8 cellular contexts compared by ENCODE assay signal in genomic region chr17:44095647-44096496, GRCh38. TPM values are rescaled to one million over a fixed set of nuclear protein-coding genes. Genes with fewer than 3 reads are reported as not detected.
DNase-seq lines count a peak whose midpoint lies in the region; ATAC-seq and TF ChIP-seq lines count a peak whose summit lies in the region.

No MANE protein-coding gene starts in this region.

- H2AFZ ChIP-seq in HCT116 (ENCODE audit: low read depth, low read length, poor library complexity, severe bottlenecking) (no peak overlapping the region), trophoblast cell (ENCODE audit: insufficient read depth, low read length, poor library complexity) (peak overlapping the region; percentile 49)

- TF ChIP-seq POLR2A in HCT116 (IDR thresholded peaks at IDR 0.05; ENCODE audit: borderline replicate concordance, extremely low read depth, insufficient read depth, insufficient read length) (no peak), GM18505 (IDR thresholded peaks at IDR 0.05; ENCODE audit: borderline replicate concordance, extremely low read depth, insufficient read depth, insufficient read length) (no peak)

- H4K12ac ChIP-seq in trophoblast cell (ENCODE audit: low read depth, low read length): peak overlapping the region; percentile 16

- DNase-seq in AG20443 (ENCODE audit: low spot score) (peak; percentile 83), HCT116 (ENCODE audit: low read depth, low spot score) (no peak), NCI-H524 (lab: John Stamatoyannopoulos, UW) (peak; percentile 96 to 97), amygdala (lab: John Stamatoyannopoulos, UW) (peak in 52 of 56 donors; percentile 26 to 85 (median 55)), left ventricle myocardium inferior (peak; percentile 71), trophoblast cell (peak in 1 of 2 donors; percentile 21), T-helper 9 cell (no peak)

- no peak overlapping the region for H2BK12ac ChIP-seq in trophoblast cell (ENCODE audit: low read length)

- peak overlapping the region; percentile 50 for H3K18ac ChIP-seq in trophoblast cell (ENCODE audit: low read length)

- no peak overlapping the region for H2AK5ac ChIP-seq in trophoblast cell (ENCODE audit: low read length)

- no peaks in the 10 kb centered on the region for H3K27me3 ChIP-seq in HCT116 (ENCODE audit: insufficient read depth, low read length)
- H3K27me3 ChIP-seq in left ventricle myocardium inferior (ENCODE audit: low read depth): no peaks in the 10 kb centered on the region
- H3K27me3 ChIP-seq in trophoblast cell (ENCODE audit: insufficient read depth, low read length): no peaks in the 10 kb centered on the region

- H3K4me2 ChIP-seq in HCT116 (ENCODE audit: low read length): peak overlapping the region; percentile 79
- H3K4me2 ChIP-seq in trophoblast cell (ENCODE audit: low read length): peak overlapping the region; percentile 64

- peak overlapping the region; percentile 55 for H2BK5ac ChIP-seq in trophoblast cell (ENCODE audit: low read depth, low read length, poor library complexity)

- H3K4me1 ChIP-seq in HCT116 (ENCODE audit: control insufficient read depth in 1 of 2, insufficient read depth in 2 of 2, low read length in 2 of 2) (peaks cover 26 to 38% of the 10 kb centered on the region in 2 experiments), left ventricle myocardium inferior (peaks cover 73% of the 10 kb centered on the region), trophoblast cell (ENCODE audit: control insufficient read depth in 1 of 2, insufficient read depth in 2 of 2, low read length in 2 of 2) (peaks cover 23 to 24% of the 10 kb centered on the region in 2 experiments)

- H3K9ac ChIP-seq in HCT116 (ENCODE audit: low read length) (peak overlapping the region; percentile 57), trophoblast cell (ENCODE audit: low read length) (peak overlapping the region; percentile 4)

- ATAC-seq in HCT116 (peak; percentile 82), GM18505 (IDR thresholded peaks at IDR 0.05; ENCODE audit: unreplicated experiment) (no peak)

- peak overlapping the region; percentile 4 for H3K4ac ChIP-seq in trophoblast cell (ENCODE audit: low read depth, low read length)

- intact Hi-C loops in HCT116 (cut with micrococcal nuclease): no loop called here
- intact Hi-C loops in left ventricle myocardium inferior (cut with micrococcal nuclease): no loop called here

- no peak; the same call in 1 of the 2 replicates for TF ChIP-seq RAD21 in HCT116 (IDR thresholded peaks at IDR 0.05; ENCODE audit: low read depth)

- peaks cover 4% of the 10 kb centered on the region; the same call in 1 of the 2 replicates for H3K79me2 ChIP-seq in HCT116 (ENCODE audit: insufficient read depth, low read length)
- H3K79me2 ChIP-seq in trophoblast cell (ENCODE audit: control insufficient read depth, insufficient read depth, low read length, poor library complexity): no peaks in the 10 kb centered on the region

- H3K23ac ChIP-seq in trophoblast cell (ENCODE audit: low read length): no peak overlapping the region

- H3K27ac ChIP-seq in HCT116 (ENCODE audit: low read depth, low read length): peak overlapping the region; percentile 93
- H3K27ac ChIP-seq in left ventricle myocardium inferior (replicated peaks): peak overlapping the region; percentile 94
- peak overlapping the region; percentile 82 for H3K27ac ChIP-seq in trophoblast cell (ENCODE audit: low read depth, low read length)

- peaks cover 9% of the 10 kb centered on the region for H3K79me1 ChIP-seq in trophoblast cell (ENCODE audit: low read length)

- H2BK120ac ChIP-seq in trophoblast cell (ENCODE audit: insufficient read depth, low read length, poor library complexity): peak overlapping the region; percentile 18

- peak overlapping the region; percentile 34 for H3K14ac ChIP-seq in trophoblast cell (ENCODE audit: low read length)

- H4K91ac ChIP-seq in trophoblast cell (ENCODE audit: low read depth, low read length): peak overlapping the region; percentile 78

- H3K36me3 ChIP-seq in HCT116 (ENCODE audit: control insufficient read depth in 1 of 2, insufficient read depth in 2 of 2, low read length in 2 of 2) (no peaks in the 10 kb centered on the region; a peak in 1 of 4 replicates), left ventricle myocardium inferior (peaks cover 31% of the 10 kb centered on the region), trophoblast cell (ENCODE audit: control insufficient read depth in 1 of 2, insufficient read depth in 2 of 2, low read length in 2 of 2) (peaks cover 23 to 25% of the 10 kb centered on the region in 2 experiments)

- WGBS in trophoblast cell (ENCODE audit: extremely low coverage, insufficient coverage, insufficient read length): no CpG with 5 or more reads among the region's 12 CpGs

- peak overlapping the region; percentile 39 to 50 for H3K4me3 ChIP-seq in HCT116 (replicated peaks in 1 of 2; ENCODE audit: low read depth in 1 of 2, low read length in 2 of 2)
- H3K4me3 ChIP-seq in left ventricle myocardium inferior: peak overlapping the region; percentile 58
- peak overlapping the region; percentile 45 for H3K4me3 ChIP-seq in trophoblast cell (ENCODE audit: low read depth, low read length)

- RAD21 ChIA-PET in HCT116 (lab: Charles Lee; ENCODE audit: low non-redundant PET in 1 of 2, low total read pairs in 2 of 2, uncharacterized antibody in 2 of 2, unreplicated experiment in 2 of 2): interaction anchor here in 1 of 2 experiments (1.0 kb wide), 1 partner anchor 16 kb away, joined by 4 read pairs; no protein-coding TSS in a partner anchor

- POLR2A ChIA-PET in HCT116 (lab: Charles Lee): interaction anchor here (0.7 to 1.3 kb wide), 3 partner anchors 8 to 427 kb away, joined by 3 read pairs; no protein-coding TSS in a partner anchor

- H4K8ac ChIP-seq in trophoblast cell (ENCODE audit: low read depth, low read length): peak overlapping the region; percentile 82

- no peaks in the 10 kb centered on the region for H3K9me2 ChIP-seq in HCT116 (ENCODE audit: insufficient read depth)

- CTCF ChIA-PET in HCT116 (lab: Charles Lee): interaction anchor here (0.6 to 2.0 kb wide), 6 partner anchors 12 to 73 kb away, joined by 3 to 5 read pairs (median 4); partner anchors contain the start of gene HDAC5

- BruUV-seq in HCT116 (replicated peaks; lab: Mats Ljungman, UMichigan): TSS peak; percentile 52

- no peak; a peak in 1 of 6 replicates for TF ChIP-seq CTCF in HCT116 (IDR thresholded peaks at IDR 0.05 in 2 of 3, conservative IDR thresholded peaks at IDR 0.05 in 1 of 3; ENCODE audit: borderline replicate concordance in 1 of 3, insufficient read depth in 1 of 3, low read depth in 2 of 3, low read length in 2 of 3)
- peak; percentile 29 for TF ChIP-seq CTCF in left ventricle myocardium inferior (IDR thresholded peaks at IDR 0.05; ENCODE audit: borderline replicate concordance)

- H4K20me1 ChIP-seq in HCT116 (ENCODE audit: insufficient read depth): no peaks in the 10 kb centered on the region

- H3K9me3 ChIP-seq in HCT116 (ENCODE audit: control insufficient read depth in 1 of 2, insufficient read depth in 1 of 2, low read depth in 1 of 2, low read length in 2 of 2) (no peaks in the 10 kb centered on the region), left ventricle myocardium inferior (replicated peaks) (no peaks in the 10 kb centered on the region), trophoblast cell (ENCODE audit: insufficient read depth, low read depth, low read length) (no peaks in the 10 kb centered on the region)

TF ChIP-seq in HCT116, 20 proteins besides CTCF, POLR2A, EP300 and RAD21:
- no peak for TF ChIP-seq YY1 (IDR thresholded peaks at IDR 0.05; ENCODE audit: extremely low read depth, insufficient replicate concordance, low read depth, low read length)
- TF ChIP-seq CEBPB (IDR thresholded peaks at IDR 0.05; ENCODE audit: low read depth): no peak
- TF ChIP-seq TCF7L2 (IDR thresholded peaks at IDR 0.05; ENCODE audit: borderline replicate concordance, extremely low read depth, insufficient read depth, insufficient read length): peak; percentile 8
- TF ChIP-seq EGR1 (IDR thresholded peaks at IDR 0.05; ENCODE audit: low read depth): no peak
- TF ChIP-seq POLR2AphosphoS5 (IDR thresholded peaks at IDR 0.05; ENCODE audit: low read depth, low read length): peak; percentile 70
- TF ChIP-seq SIN3A (IDR thresholded peaks at IDR 0.05; ENCODE audit: low read depth): no peak
- no peak for TF ChIP-seq ZFX (IDR thresholded peaks at IDR 0.05)
- peak; percentile 36; the same call in 1 of the 2 replicates for TF ChIP-seq SP1 (IDR thresholded peaks at IDR 0.05; ENCODE audit: low read depth)
- TF ChIP-seq EZH2phosphoT487 (IDR thresholded peaks at IDR 0.05; ENCODE audit: borderline replicate concordance): no peak

RNA-seq across cellular contexts. Expression of gene G6PC3, which starts 25.3 kb away (rescaled TPM):
- total RNA-seq in HCT116 (2021; ENCODE audit: unreplicated experiment) (50.6 TPM), left ventricle myocardium inferior (29.3 TPM)
- 67.8 and 69.6 TPM in 2 replicates for polyA plus RNA-seq in HCT116 (2012)
- polyA plus RNA-seq in trophoblast cell (2013): 85.9 and 89.3 TPM in 2 replicates

RNA-seq across cellular contexts. Expression of gene HDAC5, which starts 27.6 kb away (rescaled TPM):
- total RNA-seq in HCT116 (2021; ENCODE audit: unreplicated experiment) (32.9 TPM), left ventricle myocardium inferior (62.6 TPM)
- 51.0 and 68.2 TPM in 2 replicates for polyA plus RNA-seq in HCT116 (2012)
- 53.7 and 54.1 TPM in 2 replicates for polyA plus RNA-seq in trophoblast cell (2013)

RNA-seq across cellular contexts. Expression of gene LSM12, which starts 29.4 kb away (rescaled TPM):
- 99.6 TPM for total RNA-seq in HCT116 (2021; ENCODE audit: unreplicated experiment)
- 44.3 and 45.4 TPM in 2 replicates for polyA plus RNA-seq in HCT116 (2012)
- 41.2 TPM for total RNA-seq in left ventricle myocardium inferior
- polyA plus RNA-seq in trophoblast cell (2013): 86.9 and 92.3 TPM in 2 replicates

RNA-seq across cellular contexts. Expression of gene HROB, which starts 45.9 kb away (rescaled TPM):
- total RNA-seq in HCT116 (2021; ENCODE audit: unreplicated experiment): 14.3 TPM
- polyA plus RNA-seq in HCT116 (2012): 8.5 and 11.7 TPM in 2 replicates
- 0.27 TPM for total RNA-seq in left ventricle myocardium inferior
- 11.6 and 11.7 TPM in 2 replicates for polyA plus RNA-seq in trophoblast cell (2013)

Comparison
In these comparisons a context has a peak if more than half of its experiments do, and no peak if none do; other contexts are left out.
1. DNase-seq: peak in AG20443 (single experiment), NCI-H524 (2 of 2), amygdala (52 of 56) and left ventricle myocardium inferior (single experiment); none in HCT116 (single experiment) and T-helper 9 cell (single experiment).
2. Peak in every context shown above with its lines, with median percentiles within 50 percentile points of each other: H3K27ac ChIP-seq and H3K4me3 ChIP-seq.